Comparison of ENCODE assay signal across 21 cellular contexts in genomic region chr22:43706151-43706550, GRCh38.
A peak's percentile ranks its signal among the peaks of the same experiment; 100 is the strongest.
DNase-seq lines count a peak whose midpoint lies in the region; ATAC-seq and TF ChIP-seq lines count a peak whose summit lies in the region.
"Had no signal": no experiment of that assay in that cellular context is flagged by ENCODE, and none has a peak within 500 bp of the region (broad histone marks: within the 10 kb centered on the region; RNA-seq: fewer than 3 reads in every experiment).

No MANE protein-coding gene starts in this region.

- intact Hi-C loops in esophagus squamous epithelium (cut with DNase I), result no loop called here
- intact Hi-C loops in posterior cingulate gyrus (cut with DNase I), result no loop called here

- H3K27me3 ChIP-seq in HUES48 (ENCODE audit: control insufficient read depth, insufficient read depth, low read length) (no peaks in the 10 kb centered on the region), esophagus squamous epithelium (no peaks in the 10 kb centered on the region)

- no peak overlapping the region for H3K9ac ChIP-seq in HUES48 (ENCODE audit: low read depth, low read length)

- WGBS in esophagus squamous epithelium, 2 donors, result 49 to 69% methylated on average over 3 of the region's 3 CpGs

- no peak for ATAC-seq in GM18502 (IDR thresholded peaks at IDR 0.05; ENCODE audit: poor library complexity, unreplicated experiment)
- ATAC-seq: PC-3, SK-N-SH treated with all-trans-retinoic acid at 6 μM for 48 hours, T-cell had no signal

- H3K27ac ChIP-seq in 22Rv1, result peak overlapping the region; percentile 67
- H3K27ac ChIP-seq in HUES48 (ENCODE audit: low read depth, low read length), result peak overlapping the region; percentile 56
- H3K27ac ChIP-seq in VCaP, result peak overlapping the region; percentile 51
- H3K27ac ChIP-seq in esophagus squamous epithelium, result no peak overlapping the region

- no peak for TF ChIP-seq POLR2A in esophagus squamous epithelium (IDR thresholded peaks at IDR 0.05)

- peak; percentile 33 for DNase-seq in iPS-NIHi11 (ENCODE audit: low spot score)
- DNase-seq in activated effector memory CD4-positive, alpha-beta T cell treated with anti-CD3 and anti-CD28 coated beads, Interleukin-2, amount 50 U/mL, for 16 hours, result no peak
- no peak for DNase-seq in esophagus squamous epithelium (lab: John Stamatoyannopoulos, UW)
- DNase-seq in posterior cingulate gyrus, result no peak
- DNase-seq: 8988T; CD4-positive, alpha-beta T cell; Kasumi-1; NCI-H1092 treated with DMSO at 0.1 percent for 48 hours; NCI-H146; NCI-H2107; NCI-H2227 treated with DMSO at 0.1 percent for 48 hours; NCI-H82; PC-3; RPMI8226; SHP77 treated with DMSO at 0.1 percent for 48 hours; T-cell had no signal

- TF ChIP-seq CTCF in 22Rv1 (IDR thresholded peaks at IDR 0.05) (no peak), VCaP (conservative IDR thresholded peaks at IDR 0.05) (no peak), esophagus squamous epithelium (IDR thresholded peaks at IDR 0.05) (no peak)

- no peak overlapping the region for H3K4me3 ChIP-seq in HUES48 (ENCODE audit: low read depth, low read length)
- H3K4me3 ChIP-seq in esophagus squamous epithelium, result no peak overlapping the region

- H3K4me1 ChIP-seq in HUES48 (ENCODE audit: control insufficient read depth, insufficient read depth, low read length) (peaks cover 30% of the 10 kb centered on the region), esophagus squamous epithelium (no peaks in the 10 kb centered on the region)

- H3K36me3 ChIP-seq in HUES48 (ENCODE audit: control insufficient read depth, insufficient read depth, low read length) (no peaks in the 10 kb centered on the region), esophagus squamous epithelium (no peaks in the 10 kb centered on the region)

- H3K9me3 ChIP-seq in HUES48 (ENCODE audit: control insufficient read depth, insufficient read depth, low read length), result peaks cover 12% of the 10 kb centered on the region
- peaks cover 0 to 8% (median 0%) of the 10 kb centered on the region in 3 donors for H3K9me3 ChIP-seq in esophagus squamous epithelium

Comparison
In these comparisons a context has a peak if more than half of its experiments do, and no peak if none do; other contexts are left out.
1. H3K27ac ChIP-seq: peak in 22Rv1 (single experiment), HUES48 (single experiment) and VCaP (single experiment); none in esophagus squamous epithelium (0 of 4).